ENCODE assay signal across 16 cellular contexts in the genomic region with DNA sequence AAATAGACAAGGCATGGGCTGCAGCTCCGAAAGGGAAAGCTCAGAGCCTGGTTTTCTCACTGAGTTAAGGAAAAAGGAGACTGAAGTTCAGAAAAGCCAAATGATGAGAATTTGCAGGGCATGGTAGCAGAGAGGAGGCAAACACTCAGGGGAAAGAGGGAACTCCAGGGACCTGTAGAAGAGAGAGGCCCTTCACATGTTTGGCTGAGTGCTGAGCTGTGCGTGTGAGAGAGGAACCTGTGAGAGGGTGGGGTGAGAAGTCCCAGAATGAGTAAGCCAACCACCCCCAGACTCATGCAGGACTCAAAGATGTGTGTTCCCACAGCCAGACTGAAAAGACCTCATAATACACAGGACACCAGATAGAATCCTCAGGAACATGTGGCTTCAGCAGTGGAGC. TPM values are rescaled to one million over a fixed set of nuclear protein-coding genes. Genes with fewer than 3 reads are reported as not detected.
DNase-seq lines count a peak whose midpoint lies in the region; ATAC-seq and TF ChIP-seq lines count a peak whose summit lies in the region.
"Had no signal": no experiment of that assay in that cellular context is flagged by ENCODE, and none has a peak within 500 bp of the region (broad histone marks: within the 10 kb centered on the region; RNA-seq: fewer than 3 reads in every experiment).

No MANE protein-coding gene starts in this region.

- peaks cover 5% of the 10 kb centered on the region; the same call in 1 of the 2 replicates for H3K79me2 ChIP-seq in OCI-LY3 (ENCODE audit: low read length)

- H4K20me1 ChIP-seq in BLaER1 treated with 17β-estradiol and CSF1 and Interleukin-3, amounts not matched to agents 10 nM and 100 nM = no peaks in the 10 kb centered on the region
- no peaks in the 10 kb centered on the region for H4K20me1 ChIP-seq in OCI-LY3 (ENCODE audit: insufficient read depth, low read length)

- no peaks in the 10 kb centered on the region for H3K27me3 ChIP-seq in BLaER1 treated with 17β-estradiol and CSF1 and Interleukin-3, amounts not matched to agents 10 nM and 100 nM
- no peaks in the 10 kb centered on the region for H3K27me3 ChIP-seq in OCI-LY3 (ENCODE audit: low read depth, low read length)
- H3K27me3 ChIP-seq in gastroesophageal sphincter = peaks cover 4% of the 10 kb centered on the region
- H3K27me3 ChIP-seq: SJCRH30 had no signal

- H3K4me3 ChIP-seq in BLaER1 treated with 17β-estradiol and CSF1 and Interleukin-3, amounts not matched to agents 10 nM and 100 nM = no peak overlapping the region
- H3K4me3 ChIP-seq in OCI-LY3 (ENCODE audit: low read length) = no peak overlapping the region
- no peak overlapping the region for H3K4me3 ChIP-seq in gastroesophageal sphincter
- H3K4me3 ChIP-seq: lower lobe of right lung, SJCRH30 had no signal

- peaks cover 19 to 46% (median 32%) of the 10 kb centered on the region in 10 experiments for H3K4me1 ChIP-seq in BLaER1 treated with 17β-estradiol and CSF1 and Interleukin-3, amounts not matched to agents 10 nM and 100 nM
- H3K4me1 ChIP-seq in OCI-LY3 (ENCODE audit: low read length) (peaks cover 22% of the 10 kb centered on the region), gastroesophageal sphincter (peaks cover 0 to 29% (median 4%) of the 10 kb centered on the region in 3 donors)
- H3K4me1 ChIP-seq: SJCRH30 had no signal

- peak; percentile 9 for DNase-seq in Daoy (ENCODE audit: low read depth)
- DNase-seq in GM20000 (ENCODE audit: low spot score) = peak; percentile 63
- DNase-seq in HuH-7 (ENCODE audit: low spot score) = no peak
- no peak for DNase-seq in DMS53 (lab: John Stamatoyannopoulos, UW)
- no peak for DNase-seq in UCSD-AML1 (lab: John Stamatoyannopoulos, UW; ENCODE audit: unreplicated experiment)
- DNase-seq: AML-193; DMS 273 treated with DMSO at 0.1 percent for 48 hours; erythroblast; lower lobe of right lung; naive thymus-derived CD4-positive, alpha-beta T cell; NCI-H1417; SJCRH30; small intestine had no signal

- WGBS in gastroesophageal sphincter (ENCODE audit: low coverage in 1 of 2), 2 donors = 55 to 77% methylated on average over 2 of the region's 2 CpGs

- H3K27ac ChIP-seq in BLaER1 treated with 17β-estradiol and CSF1 and Interleukin-3, amounts not matched to agents 10 nM and 100 nM = no peak overlapping the region
- H3K27ac ChIP-seq in OCI-LY3 (ENCODE audit: low read length) (no peak overlapping the region), gastroesophageal sphincter (no peak overlapping the region)
- H3K27ac ChIP-seq: lower lobe of right lung, SJCRH30 had no signal

- 0 out of 2 replicates have a peak overlapping the region, but pooled peaks have one; percentile 0 for H2AFZ ChIP-seq in OCI-LY3 (ENCODE audit: low read depth, low read length)

- peak overlapping the region in 6 of 11 experiments; percentile 25 to 95 (median 47); a peak in 7 of 22 replicates for H3K4me2 ChIP-seq in BLaER1 treated with 17β-estradiol and CSF1 and Interleukin-3, amounts not matched to agents 10 nM and 100 nM
- H3K4me2 ChIP-seq in OCI-LY3 (ENCODE audit: low read length) = peak overlapping the region; percentile 17; the same call in 1 of the 2 replicates

- H3K36me3 ChIP-seq in BLaER1 treated with 17β-estradiol and CSF1 and Interleukin-3, amounts not matched to agents 10 nM and 100 nM = no peaks in the 10 kb centered on the region
- H3K36me3 ChIP-seq in OCI-LY3 (replicated peaks; ENCODE audit: low read depth, low read length) (no peaks in the 10 kb centered on the region), gastroesophageal sphincter (no peaks in the 10 kb centered on the region)
- H3K36me3 ChIP-seq: lower lobe of right lung, SJCRH30 had no signal

- peaks cover 1 to 20% (median 7%) of the 10 kb centered on the region in 11 experiments; a peak in 14 of 22 replicates for H3K9me3 ChIP-seq in BLaER1 treated with 17β-estradiol and CSF1 and Interleukin-3, amounts not matched to agents 10 nM and 100 nM (replicated peaks in 1 of 11)
- H3K9me3 ChIP-seq in OCI-LY3 (ENCODE audit: insufficient read depth, low read length) (peaks cover 14% of the 10 kb centered on the region; the same call in 1 of the 2 replicates), gastroesophageal sphincter (no peaks in the 10 kb centered on the region)
- H3K9me3 ChIP-seq: lower lobe of right lung, SJCRH30 had no signal

- TF ChIP-seq CTCF in GM20000 (IDR thresholded peaks at IDR 0.05; ENCODE audit: extremely low read depth, missing control alignments) (no peak), OCI-LY3 (IDR thresholded peaks at IDR 0.05; ENCODE audit: low read depth, low read length) (no peak), gastroesophageal sphincter (IDR thresholded peaks at IDR 0.05) (no peak)

- ATAC-seq in gastroesophageal sphincter = no peak
- ATAC-seq: lower lobe of right lung; naive thymus-derived CD4-positive, alpha-beta T cell had no signal

- no peak overlapping the region for H3K9ac ChIP-seq in BLaER1 treated with 17β-estradiol and CSF1 and Interleukin-3, amounts not matched to agents 10 nM and 100 nM
- H3K9ac ChIP-seq in OCI-LY3 (ENCODE audit: low read length) = no peak overlapping the region

- TF ChIP-seq EP300 in gastroesophageal sphincter (IDR thresholded peaks at IDR 0.05) = no peak

- TF ChIP-seq POLR2A in gastroesophageal sphincter (IDR thresholded peaks at IDR 0.05) = no peak

RNA-seq across cellular contexts. Expression of a gene that starts 2.8 kb away (rescaled TPM):
- total RNA-seq in Daoy (2014; rRNA removed; shearing (Covaris generic)) = 1.4 and 3.5 TPM in 2 replicates
- 10 to 100 TPM; 45.9 to 55.9 (median 47.0) TPM for total RNA-seq in gastroesophageal sphincter

RNA-seq across cellular contexts. Expression of a gene that starts 38.5 kb away (rescaled TPM):
- total RNA-seq in Daoy (2014; rRNA removed; shearing (Covaris generic)) = 9.0 and 9.8 TPM in 2 replicates
- total RNA-seq in gastroesophageal sphincter = 10 to 100 TPM in 3 of 4 donors, 1 to 10 TPM in 1; 9.1 to 21.2 (median 13.2) TPM

Comparison
In these comparisons a context has a peak if more than half of its experiments do, and no peak if none do; other contexts are left out.
1. DNase-seq: peak in Daoy (single experiment) and GM20000 (single experiment); none in HuH-7 (single experiment), DMS53 (single experiment) and UCSD-AML1 (single experiment).
2. RNA of a gene that starts 2.8 kb away (total RNA-seq): 45.9 to 55.9 TPM in gastroesophageal sphincter; 1.4 to 3.5 TPM in Daoy; every median in the first group is over 10 times any median in the second.